In the genomic region with DNA sequence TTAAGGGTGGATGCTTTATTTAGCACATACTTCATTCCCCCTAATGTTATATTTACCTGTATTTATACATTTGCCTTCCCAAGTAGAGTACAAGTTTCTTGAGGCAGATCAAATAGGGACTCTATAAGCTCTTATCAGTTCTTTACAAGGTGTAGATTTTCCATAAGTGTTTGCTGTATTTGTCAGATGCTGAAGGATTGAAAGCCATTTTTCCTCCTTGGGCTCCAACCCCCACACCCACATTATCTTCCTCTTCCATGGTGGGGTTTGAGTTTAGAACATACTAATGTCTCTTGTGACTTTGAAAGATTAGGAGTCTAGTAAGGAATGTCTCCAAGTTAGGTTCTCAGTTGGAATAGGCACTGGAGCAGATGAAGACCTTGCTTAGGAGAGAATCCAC, we compare ENCODE assay signal across 19 cellular contexts. TPM values are rescaled to one million over a fixed set of nuclear protein-coding genes. Genes with fewer than 3 reads are reported as not detected.
DNase-seq lines count a peak whose midpoint lies in the region; ATAC-seq, FAIRE-seq and TF ChIP-seq lines count a peak whose summit lies in the region.
"Had no signal": no experiment of that assay in that cellular context is flagged by ENCODE, and none has a peak within 500 bp of the region (broad histone marks: within the 10 kb centered on the region; RNA-seq: fewer than 3 reads in every experiment).

No MANE protein-coding gene starts in this region.

- POLR2A ChIA-PET in K562 (lab: Yijun Ruan, JAX) = interaction anchor here (0.6 kb wide), 1 partner anchor 1179 kb away, joined by 3 read pairs; no protein-coding TSS in a partner anchor

- intact Hi-C loops in K562 (cut with micrococcal nuclease) = no loop called here

- H3F3A ChIP-seq in SU-DHL-6 (ENCODE audit: insufficient read depth) = peaks cover 73% of the 10 kb centered on the region

- H3K27ac ChIP-seq in SU-DHL-6 (ENCODE audit: low read depth, low read length) (peak overlapping the region; percentile 100), K562 (ENCODE audit: extremely low read depth, low read depth, low read length) (no peak overlapping the region)
- H3K27ac ChIP-seq: adrenal gland, cardiac muscle cell, esophagus muscularis mucosa, upper lobe of right lung, WERI-Rb-1 had no signal

- H3K9me1 ChIP-seq in K562 (ENCODE audit: control insufficient read depth, insufficient read depth, low read length) = no peaks in the 10 kb centered on the region

- H3K9me3 ChIP-seq in SU-DHL-6 (ENCODE audit: insufficient read depth, low read length) (no peaks in the 10 kb centered on the region), K562 (replicated peaks; ENCODE audit: control insufficient read depth, insufficient read depth, low read depth, low read length) (no peaks in the 10 kb centered on the region)
- H3K9me3 ChIP-seq: adrenal gland, esophagus muscularis mucosa, upper lobe of right lung had no signal

- H3K36me3 ChIP-seq in SU-DHL-6 (ENCODE audit: low read length) (peaks cover 3% of the 10 kb centered on the region; the same call in 1 of the 2 replicates), K562 (ENCODE audit: control insufficient read depth, insufficient read depth, low read length) (no peaks in the 10 kb centered on the region)
- H3K36me3 ChIP-seq: adrenal gland, cardiac muscle cell, esophagus muscularis mucosa, upper lobe of right lung, WERI-Rb-1 had no signal

- peaks cover 98% of the 10 kb centered on the region for H3K4me1 Mint-ChIP-seq in activated T-cell treated with anti-CD3 and anti-CD28 coated beads, Interleukin-2, amount 50 U/mL, for 72 hours (ENCODE audit: low read depth)
- H3K4me1 Mint-ChIP-seq in stimulated activated naive CD8-positive, alpha-beta T cell treated with anti-CD3 and anti-CD28 coated beads, Interleukin-15, amount 100 ng/mL, for 72 hours = peaks cover 92% of the 10 kb centered on the region

- H3K4me3 ChIP-seq in SU-DHL-6 (ENCODE audit: insufficient read depth, low read length, poor library complexity, severe bottlenecking) (peak overlapping the region; percentile 16), K562 (no peak overlapping the region)
- H3K4me3 ChIP-seq: adrenal gland, cardiac muscle cell, esophagus muscularis mucosa, upper lobe of right lung had no signal

- peak overlapping the region; percentile 94 for H3K4me2 ChIP-seq in SU-DHL-6 (ENCODE audit: low read depth, low read length, poor library complexity, severe bottlenecking)
- H3K4me2 ChIP-seq in K562 (ENCODE audit: insufficient read depth, low read length) = no peak overlapping the region

- H3K9me3 Mint-ChIP-seq in activated T-cell treated with anti-CD3 and anti-CD28 coated beads, Interleukin-2, amount 50 U/mL, for 72 hours = no peaks in the 10 kb centered on the region
- H3K9me3 Mint-ChIP-seq in stimulated activated naive CD8-positive, alpha-beta T cell treated with anti-CD3 and anti-CD28 coated beads, Interleukin-15, amount 100 ng/mL, for 72 hours = no peaks in the 10 kb centered on the region

- no peak for TF ChIP-seq RAD21 in K562 (CRISPR knock-in tag; conservative IDR thresholded peaks at IDR 0.05 in 1 of 2, IDR thresholded peaks at IDR 0.05 in 1 of 2)

- no peak for DNase-seq in activated T-cell treated with anti-CD3 and anti-CD28 coated beads, Interleukin-2, amount 50 U/mL, for 72 hours
- DNase-seq in activated T-cell treated with anti-CD3 and anti-CD28 coated beads, Interleukin-2, amount 50 U/mL, for 1 hour = no peak
- DNase-seq in K562 (ENCODE audit: extremely low read depth in 1 of 4, low spot score in 3 of 4) (no peak), islet precursor cell (no peak)
- DNase-seq in stimulated activated naive CD8-positive, alpha-beta T cell treated with anti-CD3 and anti-CD28 coated beads, Interleukin-15, amount 100 ng/mL, for 72 hours = no peak
- DNase-seq: adrenal gland; left ventricle myocardium superior; NCI-H1694; right cardiac atrium; stimulated activated CD4-positive, alpha-beta T cell treated with anti-CD3 and anti-CD28 coated beads, Interleukin-15, amount 100 ng/mL, for 24 hours; SW 1271; upper lobe of right lung; WERI-Rb-1 had no signal

- H2AFZ ChIP-seq in SU-DHL-6 (ENCODE audit: low read depth, low read length, severe bottlenecking) (peak overlapping the region; percentile 0), K562 (ENCODE audit: low read depth, low read length) (no peak overlapping the region)

- H4K20me1 ChIP-seq in SU-DHL-6 (ENCODE audit: low read depth, low read length) (no peaks in the 10 kb centered on the region), K562 (replicated peaks; ENCODE audit: control insufficient read depth, insufficient read depth, low read length) (peaks cover 2% of the 10 kb centered on the region; the same call in 1 of the 2 replicates)

- TF ChIP-seq EP300 in K562 (IDR thresholded peaks at IDR 0.05; ENCODE audit: low read length) = no peak

- no peak for FAIRE-seq in K562 (lab: Jason Lieb, UNC)
- FAIRE-seq: H1 had no signal

- CTCF ChIA-PET in K562 (lab: Yijun Ruan, JAX; ENCODE audit: low intra/inter-chr PET ratio) = interaction anchor here (0.6 to 3.0 kb wide), 2 partner anchors 174 to 433 kb away, joined by 4 to 21 read pairs; no protein-coding TSS in a partner anchor

- peak overlapping the region; percentile 87 for H3K27ac Mint-ChIP-seq in activated T-cell treated with anti-CD3 and anti-CD28 coated beads, Interleukin-2, amount 50 U/mL, for 72 hours
- peak overlapping the region; percentile 86 to 90 for H3K27ac Mint-ChIP-seq in stimulated activated naive CD8-positive, alpha-beta T cell treated with anti-CD3 and anti-CD28 coated beads, Interleukin-15, amount 100 ng/mL, for 72 hours

- in situ Hi-C loops in K562 (cut with MboI) = loop anchor here (10.0 kb wide), 1 partner anchor 170 kb away; no protein-coding TSS in a partner anchor

- H3K27me3 ChIP-seq in SU-DHL-6 (ENCODE audit: low read length) = no peaks in the 10 kb centered on the region
- H3K27me3 ChIP-seq in K562 (ENCODE audit: control insufficient read depth in 2 of 2, insufficient read depth in 2 of 2, low read length in 2 of 2) = peaks cover 16 to 19% of the 10 kb centered on the region in 2 experiments; a peak in 4 of 5 replicates
- H3K27me3 ChIP-seq: adrenal gland, cardiac muscle cell, upper lobe of right lung had no signal

- peaks cover 5% of the 10 kb centered on the region for H3K79me2 ChIP-seq in SU-DHL-6 (ENCODE audit: insufficient read depth, low read length)
- no peaks in the 10 kb centered on the region for H3K79me2 ChIP-seq in K562 (ENCODE audit: control insufficient read depth, insufficient read depth, low read length)

- no peaks in the 10 kb centered on the region; a peak in 2 of 5 replicates for H3K4me1 ChIP-seq in K562 (replicated peaks in 1 of 2; ENCODE audit: control insufficient read depth in 2 of 2, insufficient read depth in 2 of 2, low read length in 2 of 2)

- TF ChIP-seq CTCF in SU-DHL-6 (IDR thresholded peaks at IDR 0.05; ENCODE audit: insufficient read depth, low read length, poor library complexity, severe bottlenecking) = no peak
- TF ChIP-seq CTCF in K562 (IDR thresholded peaks at IDR 0.05 in 2 of 3, conservative IDR thresholded peaks at IDR 0.05 in 1 of 3; ENCODE audit: insufficient read depth in 2 of 3, low read depth in 1 of 3, low read length in 3 of 3) = no peak

- H3K9ac ChIP-seq in SU-DHL-6 (ENCODE audit: low read length) = peak overlapping the region; percentile 78
- H3K9ac ChIP-seq in K562 (ENCODE audit: insufficient read depth in 1 of 2, low read depth in 2 of 2, low read length in 2 of 2) = no peak overlapping the region

- no peaks in the 10 kb centered on the region for H3K9me2 ChIP-seq in SU-DHL-6 (replicated peaks; ENCODE audit: insufficient read depth, low read length)

- H3K4me3 Mint-ChIP-seq in activated T-cell treated with anti-CD3 and anti-CD28 coated beads, Interleukin-2, amount 50 U/mL, for 72 hours = peak overlapping the region; percentile 79 to 92
- H3K4me3 Mint-ChIP-seq in stimulated activated naive CD8-positive, alpha-beta T cell treated with anti-CD3 and anti-CD28 coated beads, Interleukin-15, amount 100 ng/mL, for 72 hours = peak overlapping the region; percentile 70 to 86

- no peak for TF ChIP-seq POLR2A in K562 (conservative IDR thresholded peaks at IDR 0.05)

- no peaks in the 10 kb centered on the region for H3K27me3 Mint-ChIP-seq in activated T-cell treated with anti-CD3 and anti-CD28 coated beads, Interleukin-2, amount 50 U/mL, for 72 hours (ENCODE audit: low read depth)
- H3K27me3 Mint-ChIP-seq in stimulated activated naive CD8-positive, alpha-beta T cell treated with anti-CD3 and anti-CD28 coated beads, Interleukin-15, amount 100 ng/mL, for 72 hours = no peaks in the 10 kb centered on the region

- ATAC-seq in activated T-cell treated with anti-CD3 and anti-CD28 coated beads, Interleukin-2, amount 50 U/mL, for 72 hours (replicated peaks in 1 of 2) = no peak
- no peak for ATAC-seq in K562
- no peak for ATAC-seq in stimulated activated naive CD8-positive, alpha-beta T cell treated with anti-CD3 and anti-CD28 coated beads, Interleukin-15, amount 100 ng/mL, for 72 hours
- no peak for ATAC-seq in HG03139 (IDR thresholded peaks at IDR 0.05; ENCODE audit: unreplicated experiment)
- no peak for ATAC-seq in HG02938 (IDR thresholded peaks at IDR 0.05; ENCODE audit: unreplicated experiment)
- ATAC-seq: left ventricle myocardium superior, right cardiac atrium, upper lobe of right lung had no signal

- BruUV-seq in K562 (replicated peaks; lab: Mats Ljungman, UMichigan) = no TSS peak

- no peaks in the 10 kb centered on the region for H3K36me3 Mint-ChIP-seq in activated T-cell treated with anti-CD3 and anti-CD28 coated beads, Interleukin-2, amount 50 U/mL, for 72 hours (ENCODE audit: insufficient read depth in 2 of 2)

RNA-seq across cellular contexts. Expression of gene CHI3L2, which starts 2.4 kb away (rescaled TPM):
- 10 to 100 TPM in 1 of 2 donors, 1 to 10 TPM in 1; 9.0 to 10.6 TPM for total RNA-seq in activated T-cell treated with anti-CD3 and anti-CD28 coated beads, Interleukin-2, amount 50 U/mL, for 72 hours
- not detected in 2 replicates for total RNA-seq in K562 (2011; cell fraction: chromatin; rRNA removed; ENCODE audit: low replicate concordance)
- not detected in 2 replicates for total RNA-seq in K562 (2011; cell fraction: nucleolus; rRNA removed)
- total RNA-seq in K562 (2011; cell fraction: nucleoplasm; rRNA removed) = not detected in 2 replicates
- not detected in 2 replicates for total RNA-seq in K562 (2014; rRNA removed)
- not detected in 2 replicates for total RNA-seq in K562 (2014; rRNA removed; fragmentation: Illumina TruSeq; extraction: Trizol)
- 0.07 TPM in 1 of 2 replicates, not detected in the other for total RNA-seq in K562 (2015; rRNA removed; fragmentation: Illumina TruSeq; extraction: Trizol)
- 0.27 TPM in 1 of 2 replicates, not detected in the other for total RNA-seq in K562 (2021)
- polyA plus RNA-seq in K562 (2011; rRNA removed) = 0.05 and 0.15 TPM in 2 replicates
- polyA plus RNA-seq in K562 (2011; cell fraction: cytosol; rRNA removed) = 0.19 TPM in 1 of 2 replicates, not detected in the other
- not detected in 2 replicates for polyA plus RNA-seq in K562 (2011; cell fraction: nucleus; rRNA removed)
- polyA plus RNA-seq in K562 (2012) = 0.12 and 0.15 TPM in 2 replicates
- polyA plus RNA-seq in K562 (2014; fragmentation: Illumina TruSeq; extraction: Trizol) = not detected in 2 replicates
- not detected for polyA plus RNA-seq in K562 (2014; fragmentation: Nextera tagmentation; extraction: Ambion mirVana)
- 0.22 TPM in 1 of 2 replicates, not detected in the other for polyA plus RNA-seq in K562 (2014; rRNA removed)
- not detected in 2 replicates for polyA minus RNA-seq in K562 (2011; rRNA and poly(A)+ RNA removed)
- not detected in 2 replicates for polyA minus RNA-seq in K562 (2011; cell fraction: cytosol; rRNA and poly(A)+ RNA removed)
- polyA minus RNA-seq in K562 (2011; cell fraction: nucleus; rRNA and poly(A)+ RNA removed) = not detected in 2 replicates
- total RNA-seq: cardiac muscle cell, H1 had no signal
- polyA plus RNA-seq: H1 had no signal

RNA-seq across cellular contexts. Expression of gene DENND2D, which starts 24.6 kb away (rescaled TPM):
- total RNA-seq in activated T-cell treated with anti-CD3 and anti-CD28 coated beads, Interleukin-2, amount 50 U/mL, for 72 hours = 100 to 1,000 TPM; 134 to 165 TPM
- total RNA-seq in K562 (2011; cell fraction: chromatin; rRNA removed; ENCODE audit: low replicate concordance) = not detected in 2 replicates
- total RNA-seq in K562 (2011; cell fraction: nucleolus; rRNA removed) = not detected in 2 replicates
- not detected in 2 replicates for total RNA-seq in K562 (2011; cell fraction: nucleoplasm; rRNA removed)
- not detected in 2 replicates for total RNA-seq in K562 (2014; rRNA removed)
- total RNA-seq in K562 (2014; rRNA removed; fragmentation: Illumina TruSeq; extraction: Trizol) = not detected in 2 replicates
- total RNA-seq in K562 (2015; rRNA removed; fragmentation: Illumina TruSeq; extraction: Trizol) = 0.15 TPM in 1 of 2 replicates, not detected in the other
- total RNA-seq in K562 (2021) = 0.36 and 0.44 TPM in 2 replicates
- polyA plus RNA-seq in K562 (2011; rRNA removed) = not detected in 2 replicates
- polyA plus RNA-seq in K562 (2011; cell fraction: cytosol; rRNA removed) = 0.10 TPM in 1 of 2 replicates, not detected in the other
- not detected in 2 replicates for polyA plus RNA-seq in K562 (2011; cell fraction: nucleus; rRNA removed)
- 0.17 and 0.33 TPM in 2 replicates for polyA plus RNA-seq in K562 (2012)
- polyA plus RNA-seq in K562 (2014; fragmentation: Illumina TruSeq; extraction: Trizol) = 0.13 TPM in 1 of 2 replicates, not detected in the other
- polyA plus RNA-seq in K562 (2014; fragmentation: Nextera tagmentation; extraction: Ambion mirVana) = under 1 TPM in 1 of 2 experiments, not detected in 1; 0.08 TPM
- not detected in 2 replicates for polyA plus RNA-seq in K562 (2014; rRNA removed)
- polyA minus RNA-seq in K562 (2011; rRNA and poly(A)+ RNA removed) = 0.11 TPM in 1 of 2 replicates, not detected in the other
- not detected in 2 replicates for polyA minus RNA-seq in K562 (2011; cell fraction: cytosol; rRNA and poly(A)+ RNA removed)
- polyA minus RNA-seq in K562 (2011; cell fraction: nucleus; rRNA and poly(A)+ RNA removed) = 0.13 TPM in 1 of 2 replicates, not detected in the other

Comparison
In these comparisons a context has a peak if more than half of its experiments do, and no peak if none do; other contexts are left out.
1. RNA of gene CHI3L2, which starts 2.4 kb away (total RNA-seq): 9.0 to 10.6 TPM in activated T-cell treated with anti-CD3 and anti-CD28 coated beads, Interleukin-2, amount 50 U/mL, for 72 hours; 0.07 to 0.27 TPM in K562; every median in the first group is over 4 times any median in the second.
2. RNA of gene DENND2D, which starts 24.6 kb away (total RNA-seq): 134 to 165 TPM in activated T-cell treated with anti-CD3 and anti-CD28 coated beads, Interleukin-2, amount 50 U/mL, for 72 hours; 0.15 to 0.44 TPM in K562; every median in the first group is over 10 times any median in the second.